ENCODE assay signal across 1 cellular context in genomic region chr9:134024393-134024792, GRCh38.
TF ChIP-seq lines count a peak whose summit lies in the region.

No MANE protein-coding gene starts in this region.

TF ChIP-seq in GM12878, 131 proteins besides CTCF, POLR2A, EP300 and RAD21:
- TF ChIP-seq MXI1 (IDR thresholded peaks at IDR 0.05; ENCODE audit: low read depth, low read length) (no peak), MEF2A (IDR thresholded peaks at IDR 0.05; ENCODE audit: insufficient read depth, low read depth, low read length) (no peak), SRF (IDR thresholded peaks at IDR 0.05; ENCODE audit: low read depth in 2 of 2, low read length in 2 of 2) (no peak), POU2F2 (IDR thresholded peaks at IDR 0.05; ENCODE audit: borderline replicate concordance, low read depth, low read length) (no peak), E2F4 (IDR thresholded peaks at IDR 0.05; ENCODE audit: low read depth, low read length) (no peak), TARDBP (IDR thresholded peaks at IDR 0.05; ENCODE audit: borderline replicate concordance) (no peak), SMAD5 (IDR thresholded peaks at IDR 0.05; ENCODE audit: low read depth) (no peak), HSF1 (IDR thresholded peaks at IDR 0.05; ENCODE audit: low read depth, low read length) (no peak), NBN (IDR thresholded peaks at IDR 0.05) (no peak)
